21 cellular contexts compared by ENCODE assay signal in genomic region chr7:148714498-148714897, GRCh38. TPM values are rescaled to one million over a fixed set of nuclear protein-coding genes. Genes with fewer than 3 reads are reported as not detected.
A peak's percentile ranks its signal among the peaks of the same experiment; 100 is the strongest.
DNase-seq lines count a peak whose midpoint lies in the region; ATAC-seq and TF ChIP-seq lines count a peak whose summit lies in the region.
"Had no signal": no experiment of that assay in that cellular context is flagged by ENCODE, and none has a peak within 500 bp of the region (broad histone marks: within the 10 kb centered on the region; RNA-seq: fewer than 3 reads in every experiment).

No MANE protein-coding gene starts in this region.

- peaks cover 14% of the 10 kb centered on the region for H3K36me3 Mint-ChIP-seq in activated naive CD4-positive, alpha-beta T cell treated with anti-CD3 and anti-CD28 coated beads for 36 hours (ENCODE audit: low read depth)

- H3K4me3 Mint-ChIP-seq in activated naive CD4-positive, alpha-beta T cell treated with anti-CD3 and anti-CD28 coated beads for 36 hours, result no peak overlapping the region
- H3K4me3 Mint-ChIP-seq: CD8-positive, alpha-beta T cell had no signal

- H3K9me2 ChIP-seq in MM.1S (replicated peaks; ENCODE audit: insufficient read depth, low read length), result no peaks in the 10 kb centered on the region

- peak overlapping the region; percentile 9; the same call in 1 of the 2 replicates for H3K9ac ChIP-seq in MM.1S (ENCODE audit: low read length)
- H3K9ac ChIP-seq: GM23248 had no signal

- H3K79me2 ChIP-seq in MM.1S (ENCODE audit: low read length), result peaks cover 99% of the 10 kb centered on the region

- H3K4me3 ChIP-seq in MM.1S (ENCODE audit: low read length), result peak overlapping the region; percentile 20; the same call in 1 of the 2 replicates
- H3K4me3 ChIP-seq: A549, GM12878, GM23248, HAP-1 had no signal

- peak overlapping the region; percentile 34 for H3K27ac Mint-ChIP-seq in activated naive CD4-positive, alpha-beta T cell treated with anti-CD3 and anti-CD28 coated beads for 36 hours
- H3K27ac Mint-ChIP-seq: CD8-positive, alpha-beta T cell had no signal

- H3K4me1 Mint-ChIP-seq in activated naive CD4-positive, alpha-beta T cell treated with anti-CD3 and anti-CD28 coated beads for 36 hours (ENCODE audit: low read depth), result peaks cover 82% of the 10 kb centered on the region

- H2AFZ ChIP-seq in MM.1S (ENCODE audit: low read length), result no peak overlapping the region
- H2AFZ ChIP-seq: GM23248 had no signal

- peak; percentile 3; the same call in 1 of the 2 replicates for TF ChIP-seq CTCF in MM.1S (IDR thresholded peaks at IDR 0.05; ENCODE audit: low read length)

- peaks cover 87% of the 10 kb centered on the region for H3K4me1 ChIP-seq in MM.1S (ENCODE audit: low read length)
- H3K4me1 ChIP-seq: A549 had no signal

- no peaks in the 10 kb centered on the region for H3K9me3 Mint-ChIP-seq in activated naive CD4-positive, alpha-beta T cell treated with anti-CD3 and anti-CD28 coated beads for 36 hours
- H3K9me3 Mint-ChIP-seq: CD8-positive, alpha-beta T cell had no signal

- peak overlapping the region; percentile 88 for H3K27ac ChIP-seq in MM.1S (ENCODE audit: low read length)
- H3K27ac ChIP-seq in epithelial cell of prostate, result peak overlapping the region; percentile 19
- H3K27ac ChIP-seq: A549, GM23248, RWPE1 had no signal

- peak overlapping the region; percentile 69 for H3K4me2 ChIP-seq in MM.1S (ENCODE audit: low read depth, low read length)
- H3K4me2 ChIP-seq: A549 had no signal

- CTCF ChIA-PET in activated naive CD4-positive, alpha-beta T cell treated with anti-CD3 and anti-CD28 coated beads for 36 hours (lab: Charles Lee), result interaction anchor here (1.0 kb wide), 1 partner anchor 142 kb away, joined by 3 read pairs; no protein-coding TSS in a partner anchor

- no peaks in the 10 kb centered on the region for H3K27me3 Mint-ChIP-seq in activated naive CD4-positive, alpha-beta T cell treated with anti-CD3 and anti-CD28 coated beads for 36 hours (ENCODE audit: low read depth)

- peaks cover 14% of the 10 kb centered on the region for H4K20me1 ChIP-seq in MM.1S (ENCODE audit: insufficient read depth, low read length)

- peaks cover 65% of the 10 kb centered on the region for H3F3A ChIP-seq in MM.1S (ENCODE audit: insufficient read depth, low read length)

- DNase-seq in activated naive CD4-positive, alpha-beta T cell treated with anti-CD3 and anti-CD28 coated beads for 36 hours, result no peak
- DNase-seq in activated naive CD4-positive, alpha-beta T cell treated with Interleukin-2 at 50 U/mL for 16 hours, result no peak
- DNase-seq in MM.1S (peak; percentile 42), epithelial cell of prostate (ENCODE audit: low read depth, low spot score) (no peak), retina (no peak)
- DNase-seq in stimulated activated naive CD8-positive, alpha-beta T cell treated with anti-CD3 and anti-CD28 coated beads, Interleukin-15, Interleukin-2, amounts not matched to agents 100 U/mL and 50 U/mL, for 24 hours, result no peak
- DNase-seq: Calu3; CD8-positive, alpha-beta T cell; GF-D8; GM23248; NCI-H1105 treated with DMSO at 0.1 percent for 48 hours; NCI-H1694; NCI-H510A treated with DMSO at 0.1 percent for 48 hours; NCI-H82; PC-3; SIG-M5 had no signal

- H3K36me3 ChIP-seq in MM.1S (replicated peaks; ENCODE audit: insufficient read depth, low read length), result no peaks in the 10 kb centered on the region

- intact Hi-C loops in activated naive CD4-positive, alpha-beta T cell treated with anti-CD3 and anti-CD28 coated beads for 36 hours (cut with micrococcal nuclease), result no loop called here

- H3K27me3 ChIP-seq in MM.1S (replicated peaks; ENCODE audit: insufficient read depth, low read length), result no peaks in the 10 kb centered on the region

- ATAC-seq in stimulated activated naive CD8-positive, alpha-beta T cell treated with anti-CD3 and anti-CD28 coated beads, Interleukin-15, Interleukin-2, amounts not matched to agents 100 U/mL and 50 U/mL, for 24 hours, result peak; percentile 37
- ATAC-seq in HG03342 (IDR thresholded peaks at IDR 0.05; ENCODE audit: unreplicated experiment), result no peak
- ATAC-seq: A549; CD8-positive, alpha-beta T cell; GM12878; PC-3 had no signal

- H3K9me3 ChIP-seq in MM.1S (replicated peaks; ENCODE audit: insufficient read depth, low read length), result no peaks in the 10 kb centered on the region
- H3K9me3 ChIP-seq: A549, HAP-1 had no signal

RNA-seq across cellular contexts. Expression of gene CUL1, which starts 15.8 kb away (rescaled TPM):
- total RNA-seq in activated naive CD4-positive, alpha-beta T cell treated with anti-CD3 and anti-CD28 coated beads for 36 hours, result 10 to 100 TPM; 59.6 to 62.2 TPM
